In the genomic region with DNA sequence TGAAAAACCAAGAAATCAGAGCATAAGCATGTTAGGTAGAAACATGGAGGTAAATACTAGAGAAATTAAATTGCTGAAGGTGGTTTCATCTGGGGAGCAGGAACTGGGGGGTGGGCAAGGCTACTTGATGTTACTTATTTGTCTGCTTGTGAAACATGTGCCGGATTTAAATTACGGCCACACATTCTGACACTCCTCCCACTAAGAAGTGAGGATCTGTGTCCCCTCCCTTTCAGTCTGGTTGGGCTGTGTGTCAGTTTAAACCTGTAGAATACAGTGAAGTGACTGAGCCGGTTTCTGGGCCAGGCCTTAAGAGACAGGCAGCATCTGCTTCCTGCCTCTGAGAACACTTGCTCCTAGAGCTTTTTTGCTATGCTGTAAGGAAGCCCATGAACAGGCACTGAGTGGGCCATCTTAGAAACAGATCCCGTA, we compare ENCODE assay signal across 10 cellular contexts. TPM values are rescaled to one million over a fixed set of nuclear protein-coding genes. Genes with fewer than 3 reads are reported as not detected.
DNase-seq lines count a peak whose midpoint lies in the region; ATAC-seq and TF ChIP-seq lines count a peak whose summit lies in the region.
"Had no signal": no experiment of that assay in that cellular context is flagged by ENCODE, and none has a peak within 500 bp of the region (broad histone marks: within the 10 kb centered on the region; RNA-seq: fewer than 3 reads in every experiment).

No MANE protein-coding gene starts in this region.

- intact Hi-C loops in natural killer cell (cut with micrococcal nuclease), result no loop called here

- H3K4me3 ChIP-seq in LNCaP clone FGC (ENCODE audit: low read depth, low read length), result no peak overlapping the region

- ATAC-seq in activated CD8-positive, alpha-beta T cell treated with anti-CD3 and anti-CD28 coated beads, Interleukin-2, amount 10 ng/mL, durations not matched to agents 7 days and 5 days, result no peak
- no peak for ATAC-seq in natural killer cell
- no peak for ATAC-seq in HG02759 (IDR thresholded peaks at IDR 0.05; ENCODE audit: unreplicated experiment)
- ATAC-seq: left cardiac atrium had no signal

- no peak for TF ChIP-seq CTCF in LNCaP clone FGC (IDR thresholded peaks at IDR 0.05; ENCODE audit: control insufficient read depth, extremely low read depth, insufficient read depth)
- TF ChIP-seq CTCF in natural killer cell (IDR thresholded peaks at IDR 0.05), result no peak

- CTCF ChIA-PET in activated CD8-positive, alpha-beta T cell treated with anti-CD3 and anti-CD28 coated beads, Interleukin-2, amount 10 ng/mL, durations not matched to agents 7 days and 5 days (lab: Charles Lee), result interaction anchor here (1.3 to 1.4 kb wide), 2 partner anchors 9 to 29 kb away, joined by 3 read pairs; a partner anchor contains a TSS

- H3K36me3 Mint-ChIP-seq in activated CD8-positive, alpha-beta T cell treated with anti-CD3 and anti-CD28 coated beads, Interleukin-2, amount 10 ng/mL, durations not matched to agents 7 days and 5 days (ENCODE audit: low read depth), result peaks cover 53% of the 10 kb centered on the region
- H3K36me3 Mint-ChIP-seq in natural killer cell, result no peaks in the 10 kb centered on the region

- H3K27me3 Mint-ChIP-seq in activated CD8-positive, alpha-beta T cell treated with anti-CD3 and anti-CD28 coated beads, Interleukin-2, amount 10 ng/mL, durations not matched to agents 7 days and 5 days (ENCODE audit: low read depth), result no peaks in the 10 kb centered on the region
- no peaks in the 10 kb centered on the region for H3K27me3 Mint-ChIP-seq in natural killer cell (ENCODE audit: low read depth in 2 of 2)

- POLR2A ChIA-PET in activated CD8-positive, alpha-beta T cell treated with anti-CD3 and anti-CD28 coated beads, Interleukin-2, amount 10 ng/mL, durations not matched to agents 7 days and 5 days (lab: Charles Lee), result interaction anchor here (1.0 kb wide), 1 partner anchor 29 kb away, joined by 3 read pairs; a partner anchor contains a TSS

- DNase-seq in ELF-1 (ENCODE audit: low read depth, low spot score), result peak; percentile 54
- DNase-seq in LNCaP clone FGC (ENCODE audit: low read depth), result peak; percentile 50
- DNase-seq in activated CD8-positive, alpha-beta T cell treated with anti-CD3 and anti-CD28 coated beads, Interleukin-2, amount 10 ng/mL, durations not matched to agents 7 days and 5 days, result peak; percentile 26
- no peak for DNase-seq in natural killer cell
- no peak for DNase-seq in NCI-H2227 (lab: John Stamatoyannopoulos, UW; ENCODE audit: unreplicated experiment)
- DNase-seq in stimulated activated CD4-positive, alpha-beta T cell treated with anti-CD3 and anti-CD28 coated beads, Interleukin-2, amount 100 ng/mL, for 24 hours, result no peak
- DNase-seq: amniotic stem cell, left cardiac atrium, NCI-H748 treated with DMSO at 0.1 percent for 48 hours had no signal

- H3K9me3 Mint-ChIP-seq in activated CD8-positive, alpha-beta T cell treated with anti-CD3 and anti-CD28 coated beads, Interleukin-2, amount 10 ng/mL, durations not matched to agents 7 days and 5 days (ENCODE audit: insufficient read depth), result no peaks in the 10 kb centered on the region
- no peaks in the 10 kb centered on the region for H3K9me3 Mint-ChIP-seq in natural killer cell

- H3K27ac Mint-ChIP-seq in activated CD8-positive, alpha-beta T cell treated with anti-CD3 and anti-CD28 coated beads, Interleukin-2, amount 10 ng/mL, durations not matched to agents 7 days and 5 days, result peak overlapping the region; percentile 73
- peak overlapping the region; percentile 97 to 98 for H3K27ac Mint-ChIP-seq in natural killer cell

- H3K4me1 Mint-ChIP-seq in activated CD8-positive, alpha-beta T cell treated with anti-CD3 and anti-CD28 coated beads, Interleukin-2, amount 10 ng/mL, durations not matched to agents 7 days and 5 days (ENCODE audit: low read depth), result peaks cover 55% of the 10 kb centered on the region
- H3K4me1 Mint-ChIP-seq in natural killer cell, result peaks cover 35 to 40% of the 10 kb centered on the region in 2 donors

- no peak overlapping the region for H3K4me3 Mint-ChIP-seq in activated CD8-positive, alpha-beta T cell treated with anti-CD3 and anti-CD28 coated beads, Interleukin-2, amount 10 ng/mL, durations not matched to agents 7 days and 5 days
- H3K4me3 Mint-ChIP-seq in natural killer cell, result peak overlapping the region; percentile 45

RNA-seq across cellular contexts. Expression of a gene that starts 2.3 kb away (rescaled TPM):
- total RNA-seq in activated CD8-positive, alpha-beta T cell treated with anti-CD3 and anti-CD28 coated beads, Interleukin-2, amount 10 ng/mL, durations not matched to agents 7 days and 5 days, result 100 to 1,000 TPM; 138 to 141 TPM
- total RNA-seq in natural killer cell, result 10 to 100 TPM; 50.8 to 70.8 (median 66.2) TPM

RNA-seq across cellular contexts. Expression of a gene that starts 29.3 kb away (rescaled TPM):
- 10 to 100 TPM; 51.7 to 55.3 TPM for total RNA-seq in activated CD8-positive, alpha-beta T cell treated with anti-CD3 and anti-CD28 coated beads, Interleukin-2, amount 10 ng/mL, durations not matched to agents 7 days and 5 days
- 10 to 100 TPM; 42.3 to 50.7 (median 46.7) TPM for total RNA-seq in natural killer cell

RNA-seq across cellular contexts. Expression of a gene that starts 29.9 kb away (rescaled TPM):
- total RNA-seq in activated CD8-positive, alpha-beta T cell treated with anti-CD3 and anti-CD28 coated beads, Interleukin-2, amount 10 ng/mL, durations not matched to agents 7 days and 5 days, result 10 to 100 TPM; 26.4 to 29.1 TPM
- 10 to 100 TPM; 10.3 to 14.5 (median 12.1) TPM for total RNA-seq in natural killer cell

Comparison
In these comparisons a context has a peak if more than half of its experiments do, and no peak if none do; other contexts are left out.
1. DNase-seq: peak in ELF-1 (single experiment), LNCaP clone FGC (single experiment) and activated CD8-positive, alpha-beta T cell treated with anti-CD3 and anti-CD28 coated beads, Interleukin-2, amount 10 ng/mL, durations not matched to agents 7 days and 5 days (single experiment); none in natural killer cell (single experiment), NCI-H2227 (single experiment) and stimulated activated CD4-positive, alpha-beta T cell treated with anti-CD3 and anti-CD28 coated beads, Interleukin-2, amount 100 ng/mL, for 24 hours (0 of 2).